ENCODE assay signal across 18 cellular contexts in the genomic region with DNA sequence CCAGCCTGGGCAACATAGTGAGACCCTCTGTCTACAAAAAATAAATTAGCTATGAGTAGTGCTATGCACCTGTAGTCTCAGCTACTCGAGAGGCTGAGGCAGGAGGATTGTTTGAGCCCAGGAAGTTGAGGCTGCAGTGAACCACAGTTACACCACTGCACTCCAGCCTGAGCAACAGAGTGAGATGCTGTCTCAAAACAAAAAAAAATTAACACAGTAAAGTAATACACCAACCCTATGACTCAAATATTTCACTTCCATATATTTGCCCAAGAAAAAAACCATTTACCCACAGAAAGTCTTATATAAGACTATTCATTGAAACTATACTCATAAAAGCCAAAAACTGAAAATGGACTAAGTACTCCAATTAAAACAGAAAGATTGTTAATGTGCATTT. TPM values are rescaled to one million over a fixed set of nuclear protein-coding genes. Genes with fewer than 3 reads are reported as not detected.
DNase-seq lines count a peak whose midpoint lies in the region; ATAC-seq lines count a peak whose summit lies in the region.
"Had no signal": no experiment of that assay in that cellular context is flagged by ENCODE, and none has a peak within 500 bp of the region (broad histone marks: within the 10 kb centered on the region; RNA-seq: fewer than 3 reads in every experiment).

No MANE protein-coding gene starts in this region.

- no peaks in the 10 kb centered on the region for H3K36me3 Mint-ChIP-seq in activated CD4-positive, alpha-beta T cell treated with anti-CD3 and anti-CD28 coated beads, Interleukin-2, amount 10 ng/mL, durations not matched to agents 7 days and 5 days (ENCODE audit: low read depth)
- no peaks in the 10 kb centered on the region for H3K36me3 Mint-ChIP-seq in activated naive CD4-positive, alpha-beta T cell treated with anti-CD3 and anti-CD28 coated beads, Interleukin-2, amount 50 U/mL, for 72 hours
- no peaks in the 10 kb centered on the region for H3K36me3 Mint-ChIP-seq in activated T-helper 17 cell treated with anti-CD3 and anti-CD28 coated beads, Interleukin-2, amount 50 U/mL, for 72 hours (ENCODE audit: low read depth)
- H3K36me3 Mint-ChIP-seq in stimulated activated naive B cell treated with anti-CD40 and anti-IgM and Interleukin-4, amounts not matched to agents 10 μg/mL and 1 μg/mL and 100 μg/mL, for 72 hours, result no peaks in the 10 kb centered on the region
- H3K36me3 Mint-ChIP-seq: CD4-positive, CD25-positive, alpha-beta regulatory T cell; CD8-positive, alpha-beta memory T cell had no signal

- peak; percentile 14 to 15 for DNase-seq in activated CD4-positive, alpha-beta T cell treated with anti-CD3 and anti-CD28 coated beads, Interleukin-2, amount 50 U/mL, for 48 hours
- DNase-seq in activated CD4-positive, alpha-beta T cell treated with anti-CD3 and anti-CD28 coated beads, Interleukin-2, amount 10 ng/mL, durations not matched to agents 7 days and 5 days, result no peak
- DNase-seq in activated naive CD4-positive, alpha-beta T cell treated with anti-CD3 and anti-CD28 coated beads, Interleukin-2, amount 50 U/mL, for 72 hours (ENCODE audit: low spot score in 2 of 2), result no peak
- DNase-seq in activated naive CD4-positive, alpha-beta T cell (lab: John Stamatoyannopoulos, UW), result no peak
- no peak for DNase-seq in stimulated activated naive B cell treated with anti-CD40 and anti-IgM and Interleukin-4, amounts not matched to agents 10 μg/mL and 1 μg/mL and 100 μg/mL, for 72 hours
- DNase-seq: ACHN; BE2C; C1 segment of cervical spinal cord; CD4-positive, CD25-positive, alpha-beta regulatory T cell; CD8-positive, alpha-beta memory T cell; COR-L47; DMS 273 treated with DMSO at 0.1 percent for 48 hours; DMS53; H9 had no signal

- H3K27ac Mint-ChIP-seq in activated CD4-positive, alpha-beta T cell treated with anti-CD3 and anti-CD28 coated beads, Interleukin-2, amount 10 ng/mL, durations not matched to agents 7 days and 5 days, result no peak overlapping the region
- H3K27ac Mint-ChIP-seq in activated naive CD4-positive, alpha-beta T cell treated with anti-CD3 and anti-CD28 coated beads, Interleukin-2, amount 50 U/mL, for 72 hours, result no peak overlapping the region
- H3K27ac Mint-ChIP-seq in activated T-helper 17 cell treated with anti-CD3 and anti-CD28 coated beads, Interleukin-2, amount 50 U/mL, for 72 hours, result no peak overlapping the region
- no peak overlapping the region for H3K27ac Mint-ChIP-seq in stimulated activated naive B cell treated with anti-CD40 and anti-IgM and Interleukin-4, amounts not matched to agents 10 μg/mL and 1 μg/mL and 100 μg/mL, for 72 hours
- H3K27ac Mint-ChIP-seq: CD4-positive, CD25-positive, alpha-beta regulatory T cell; CD8-positive, alpha-beta memory T cell; H9 had no signal

- no peaks in the 10 kb centered on the region for H3K4me1 Mint-ChIP-seq in activated CD4-positive, alpha-beta T cell treated with anti-CD3 and anti-CD28 coated beads, Interleukin-2, amount 10 ng/mL, durations not matched to agents 7 days and 5 days
- no peaks in the 10 kb centered on the region for H3K4me1 Mint-ChIP-seq in activated T-helper 17 cell treated with anti-CD3 and anti-CD28 coated beads, Interleukin-2, amount 50 U/mL, for 72 hours
- H3K4me1 Mint-ChIP-seq in stimulated activated naive B cell treated with anti-CD40 and anti-IgM and Interleukin-4, amounts not matched to agents 10 μg/mL and 1 μg/mL and 100 μg/mL, for 72 hours, result peaks cover 0 to 3% of the 10 kb centered on the region in 2 donors

- no peak overlapping the region for H3K4me3 Mint-ChIP-seq in activated CD4-positive, alpha-beta T cell treated with anti-CD3 and anti-CD28 coated beads, Interleukin-2, amount 10 ng/mL, durations not matched to agents 7 days and 5 days
- no peak overlapping the region for H3K4me3 Mint-ChIP-seq in activated T-helper 17 cell treated with anti-CD3 and anti-CD28 coated beads, Interleukin-2, amount 50 U/mL, for 72 hours
- H3K4me3 Mint-ChIP-seq in stimulated activated naive B cell treated with anti-CD40 and anti-IgM and Interleukin-4, amounts not matched to agents 10 μg/mL and 1 μg/mL and 100 μg/mL, for 72 hours, result no peak overlapping the region
- H3K4me3 Mint-ChIP-seq: CD4-positive, CD25-positive, alpha-beta regulatory T cell; CD8-positive, alpha-beta memory T cell; H9 had no signal

- peak; percentile 48 to 94 for ATAC-seq in activated naive CD4-positive, alpha-beta T cell treated with anti-CD3 and anti-CD28 coated beads, Interleukin-2, amount 50 U/mL, for 72 hours
- ATAC-seq in activated T-helper 17 cell treated with anti-CD3 and anti-CD28 coated beads, Interleukin-2, amount 50 U/mL, for 72 hours (replicated peaks), result peak; percentile 74
- ATAC-seq in stimulated activated naive B cell treated with anti-CD40 and anti-IgM and Interleukin-4, amounts not matched to agents 10 μg/mL and 1 μg/mL and 100 μg/mL, for 72 hours (replicated peaks), result peak; percentile 65 to 70
- ATAC-seq in HG03520 (IDR thresholded peaks at IDR 0.05; ENCODE audit: unreplicated experiment), result no peak
- ATAC-seq: HepG2 had no signal

- no peaks in the 10 kb centered on the region for H3K9me3 Mint-ChIP-seq in activated CD4-positive, alpha-beta T cell treated with anti-CD3 and anti-CD28 coated beads, Interleukin-2, amount 10 ng/mL, durations not matched to agents 7 days and 5 days
- H3K9me3 Mint-ChIP-seq in activated naive CD4-positive, alpha-beta T cell treated with anti-CD3 and anti-CD28 coated beads, Interleukin-2, amount 50 U/mL, for 72 hours, result no peaks in the 10 kb centered on the region
- H3K9me3 Mint-ChIP-seq in activated T-helper 17 cell treated with anti-CD3 and anti-CD28 coated beads, Interleukin-2, amount 50 U/mL, for 72 hours, result no peaks in the 10 kb centered on the region
- no peaks in the 10 kb centered on the region for H3K9me3 Mint-ChIP-seq in stimulated activated naive B cell treated with anti-CD40 and anti-IgM and Interleukin-4, amounts not matched to agents 10 μg/mL and 1 μg/mL and 100 μg/mL, for 72 hours
- H3K9me3 Mint-ChIP-seq: CD4-positive, CD25-positive, alpha-beta regulatory T cell; CD8-positive, alpha-beta memory T cell; H9 had no signal

- POLR2A ChIA-PET in activated CD4-positive, alpha-beta T cell treated with anti-CD3 and anti-CD28 coated beads, Interleukin-2, amount 10 ng/mL, durations not matched to agents 7 days and 5 days (lab: Charles Lee), result no interaction called here

- H3K27me3 Mint-ChIP-seq in activated CD4-positive, alpha-beta T cell treated with anti-CD3 and anti-CD28 coated beads, Interleukin-2, amount 10 ng/mL, durations not matched to agents 7 days and 5 days, result peaks cover 21% of the 10 kb centered on the region
- peaks cover 8% of the 10 kb centered on the region for H3K27me3 Mint-ChIP-seq in activated T-helper 17 cell treated with anti-CD3 and anti-CD28 coated beads, Interleukin-2, amount 50 U/mL, for 72 hours
- H3K27me3 Mint-ChIP-seq in stimulated activated naive B cell treated with anti-CD40 and anti-IgM and Interleukin-4, amounts not matched to agents 10 μg/mL and 1 μg/mL and 100 μg/mL, for 72 hours, result peaks cover 11 to 24% of the 10 kb centered on the region in 2 donors

- CTCF ChIA-PET in activated CD4-positive, alpha-beta T cell treated with anti-CD3 and anti-CD28 coated beads, Interleukin-2, amount 10 ng/mL, durations not matched to agents 7 days and 5 days (lab: Charles Lee), result interaction anchor here (0.6 kb wide), 1 partner anchor 1101 kb away, joined by 3 read pairs; no protein-coding TSS in a partner anchor

RNA-seq across cellular contexts. Expression of a gene that starts 16.2 kb away (rescaled TPM):
- total RNA-seq in activated CD4-positive, alpha-beta T cell treated with anti-CD3 and anti-CD28 coated beads, Interleukin-2, amount 10 ng/mL, durations not matched to agents 7 days and 5 days, result not detected
- total RNA-seq in activated naive CD4-positive, alpha-beta T cell treated with anti-CD3 and anti-CD28 coated beads, Interleukin-2, amount 50 U/mL, for 72 hours, result not detected
- not detected for total RNA-seq in activated T-helper 17 cell treated with anti-CD3 and anti-CD28 coated beads, Interleukin-2, amount 50 U/mL, for 72 hours
- total RNA-seq: CD4-positive, CD25-positive, alpha-beta regulatory T cell; CD8-positive, alpha-beta memory T cell; H1; H9; HepG2 had no signal

Comparison
In these comparisons a context has a peak if more than half of its experiments do, and no peak if none do; other contexts are left out.
1. DNase-seq: peak in activated CD4-positive, alpha-beta T cell treated with anti-CD3 and anti-CD28 coated beads, Interleukin-2, amount 50 U/mL, for 48 hours (2 of 2); none in activated CD4-positive, alpha-beta T cell treated with anti-CD3 and anti-CD28 coated beads, Interleukin-2, amount 10 ng/mL, durations not matched to agents 7 days and 5 days (single experiment), activated naive CD4-positive, alpha-beta T cell treated with anti-CD3 and anti-CD28 coated beads, Interleukin-2, amount 50 U/mL, for 72 hours (0 of 2), activated naive CD4-positive, alpha-beta T cell (0 of 4) and stimulated activated naive B cell treated with anti-CD40 and anti-IgM and Interleukin-4, amounts not matched to agents 10 μg/mL and 1 μg/mL and 100 μg/mL, for 72 hours (single experiment).